8 cellular contexts compared by ENCODE assay signal in the genomic region with DNA sequence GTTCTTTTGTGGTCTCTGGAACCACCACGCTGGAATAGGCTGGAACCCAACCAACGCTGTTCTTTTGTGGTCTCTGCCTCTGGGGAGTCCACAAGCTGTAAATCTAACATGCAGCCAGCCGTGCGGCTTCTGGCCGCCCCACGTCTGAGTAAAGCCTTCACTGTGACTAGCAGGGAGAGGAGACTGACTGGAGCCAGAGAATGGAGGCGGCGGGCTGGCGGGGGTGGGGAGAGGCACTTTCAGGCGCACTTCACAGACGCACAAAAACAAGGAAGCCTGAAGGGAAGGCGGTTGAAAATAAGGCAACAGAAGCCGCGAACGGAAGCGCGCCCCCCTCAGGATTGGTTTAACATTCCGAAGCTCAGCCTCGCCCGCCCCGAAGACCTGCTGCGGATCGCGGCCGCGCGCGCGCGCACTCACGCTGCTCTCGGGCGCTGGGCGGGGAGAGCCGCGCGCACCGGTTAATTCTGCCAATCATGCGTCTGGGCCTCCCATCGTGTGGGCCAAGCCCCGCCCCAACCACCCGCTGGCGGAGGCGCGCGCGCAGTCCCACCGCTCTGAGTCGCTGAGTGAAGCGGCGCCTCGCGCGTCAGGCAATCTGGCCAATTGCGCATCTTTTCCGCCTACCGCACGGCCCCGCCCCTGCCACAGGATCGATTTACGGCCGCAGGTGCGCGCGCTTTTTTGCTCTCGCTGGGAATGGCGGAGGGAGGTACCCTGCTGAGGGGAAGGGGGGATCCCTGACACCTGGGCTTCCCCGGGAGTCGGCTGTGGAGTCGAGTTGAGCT. TPM values are rescaled to one million over a fixed set of nuclear protein-coding genes. Genes with fewer than 3 reads are reported as not detected.
A peak's percentile ranks its signal among the peaks of the same experiment; 100 is the strongest.
DNase-seq lines count a peak whose midpoint lies in the region; ATAC-seq and TF ChIP-seq lines count a peak whose summit lies in the region.

A gene with protein sequence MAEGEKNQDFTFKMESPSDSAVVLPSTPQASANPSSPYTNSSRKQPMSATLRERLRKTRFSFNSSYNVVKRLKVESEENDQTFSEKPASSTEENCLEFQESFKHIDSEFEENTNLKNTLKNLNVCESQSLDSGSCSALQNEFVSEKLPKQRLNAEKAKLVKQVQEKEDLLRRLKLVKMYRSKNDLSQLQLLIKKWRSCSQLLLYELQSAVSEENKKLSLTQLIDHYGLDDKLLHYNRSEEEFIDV (plus strand): TSS at position 687 of the 788 bp plus-strand sequence. CDS start 13 bp downstream, at position 700.

- ATAC-seq in GM21786 (IDR thresholded peaks at IDR 0.05; ENCODE audit: unreplicated experiment), result peak; percentile 86

- H3K9me3 ChIP-seq in DOHH2 (ENCODE audit: control insufficient read depth, insufficient read depth, low read length) (no peaks in the 10 kb centered on the region), KOPT-K1 (ENCODE audit: insufficient read depth, low read length, poor library complexity, severe bottlenecking) (no peaks in the 10 kb centered on the region), Peyer's patch (no peaks in the 10 kb centered on the region), esophagus (ENCODE audit: control insufficient read depth in 2 of 2, insufficient read depth in 1 of 2, low read depth in 1 of 2, low read length in 1 of 2) (no peaks in the 10 kb centered on the region), muscle layer of colon (ENCODE audit: low read length) (no peaks in the 10 kb centered on the region)

- peaks cover 30% of the 10 kb centered on the region for H3K4me1 ChIP-seq in DOHH2 (ENCODE audit: control insufficient read depth, low read length)
- H3K4me1 ChIP-seq in Peyer's patch, result peaks cover 0 to 15% (median 2%) of the 10 kb centered on the region in 4 donors
- no peaks in the 10 kb centered on the region for H3K4me1 ChIP-seq in esophagus (ENCODE audit: control insufficient read depth in 2 of 2, insufficient read depth in 2 of 2, low read length in 1 of 2)
- peaks cover 6% of the 10 kb centered on the region for H3K4me1 ChIP-seq in muscle layer of colon (ENCODE audit: insufficient read depth, low read length)

- H3K27ac ChIP-seq in DOHH2 (ENCODE audit: low read depth, low read length) (peak within 1 kb of the TSS; percentile 86), KOPT-K1 (ENCODE audit: low read depth, low read length, poor library complexity, severe bottlenecking) (peak within 1 kb of the TSS; percentile 94), Peyer's patch (peak within 1 kb of the TSS; percentile 91 to 99 (median 95)), esophagus (ENCODE audit: low read depth in 2 of 2, low read length in 1 of 2) (peak within 1 kb of the TSS; percentile 99 to 100), muscle layer of colon (ENCODE audit: low read depth, low read length) (peak within 1 kb of the TSS; percentile 89)

- H3K9me2 ChIP-seq in DOHH2 (replicated peaks; ENCODE audit: control insufficient read depth, low read length), result no peaks in the 10 kb centered on the region

- peak within 1 kb of the TSS; percentile 96 for H3K9ac ChIP-seq in muscle layer of colon (ENCODE audit: low read length)

- H3K36me3 ChIP-seq in DOHH2 (ENCODE audit: control insufficient read depth, low read length) (peaks cover 23% of the 10 kb centered on the region), KOPT-K1 (ENCODE audit: insufficient read depth, low read length) (peaks cover 14% of the 10 kb centered on the region; the same call in 1 of the 2 replicates), Peyer's patch (no peaks in the 10 kb centered on the region), esophagus (ENCODE audit: control insufficient read depth in 2 of 2, insufficient read depth in 2 of 2, low read length in 1 of 2) (peaks cover 0 to 2% of the 10 kb centered on the region in 2 donors), muscle layer of colon (ENCODE audit: insufficient read depth, low read length) (no peaks in the 10 kb centered on the region)

- H4K20me1 ChIP-seq in DOHH2 (ENCODE audit: control insufficient read depth, insufficient read depth, low read depth, low read length), result no peaks in the 10 kb centered on the region

- DNase-seq in Peyer's patch, result peak; percentile 98 to 100 (median 100)
- DNase-seq in activated T-cell treated with anti-CD3 and anti-CD28 coated beads, Interleukin-2, amount 50 U/mL, for 48 hours, result peak; percentile 99 to 100
- peak; percentile 97 for DNase-seq in stimulated activated CD8-positive, alpha-beta memory T cell treated with anti-CD3 and anti-CD28 coated beads, Interleukin-7, amount 100 ng/mL, for 24 hours (ENCODE audit: low read depth)

- H3K27me3 ChIP-seq in DOHH2 (ENCODE audit: control insufficient read depth, low read length), result no peaks in the 10 kb centered on the region
- no peaks in the 10 kb centered on the region for H3K27me3 ChIP-seq in Peyer's patch
- H3K27me3 ChIP-seq in esophagus (ENCODE audit: control insufficient read depth in 1 of 2, insufficient read depth in 2 of 2, low read length in 2 of 2), result no peaks in the 10 kb centered on the region
- H3K27me3 ChIP-seq in muscle layer of colon (ENCODE audit: control insufficient read depth in 1 of 2, insufficient read depth in 2 of 2, low read length in 2 of 2), result no peaks in the 10 kb centered on the region

- H3K4me2 ChIP-seq in DOHH2 (ENCODE audit: low read length), result peak within 1 kb of the TSS; percentile 88

- H3F3A ChIP-seq in DOHH2 (ENCODE audit: control insufficient read depth, insufficient read depth), result peaks cover 5% of the 10 kb centered on the region; the same call in 1 of the 2 replicates

- peak within 1 kb of the TSS; percentile 95 for H3K4me3 ChIP-seq in DOHH2 (ENCODE audit: low read length)
- peak within 1 kb of the TSS; percentile 70 to 80 (median 73) for H3K4me3 ChIP-seq in Peyer's patch
- H3K4me3 ChIP-seq in esophagus (ENCODE audit: low read depth in 1 of 2, low read length in 2 of 2), result peak within 1 kb of the TSS; percentile 78 to 94
- peak within 1 kb of the TSS; percentile 75 to 96 for H3K4me3 ChIP-seq in muscle layer of colon (ENCODE audit: low read depth in 1 of 2, low read length in 2 of 2)

- peak; percentile 74 to 76 for TF ChIP-seq POLR2A in Peyer's patch (IDR thresholded peaks at IDR 0.05)

- WGBS in esophagus, 2 donors, result 0% methylated on average over 56 to 70 of the region's 70 CpGs

- peaks cover 17% of the 10 kb centered on the region for H3K79me2 ChIP-seq in DOHH2 (ENCODE audit: control insufficient read depth, low read length)

- TF ChIP-seq CTCF in DOHH2 (IDR thresholded peaks at IDR 0.05; ENCODE audit: low read depth, low read length, poor library complexity, severe bottlenecking) (peak; percentile 72), Peyer's patch (IDR thresholded peaks at IDR 0.05) (peak; percentile 45 to 79 (median 74))

RNA-seq across cellular contexts. Expression of the gene that starts here (rescaled TPM):
- total RNA-seq in Peyer's patch, result 1 to 10 TPM; 2.5 to 5.8 (median 5.3) TPM
- polyA plus RNA-seq in esophagus, result 1 to 10 TPM; 3.8 to 6.3 TPM

Comparison
In these comparisons a context has a peak if more than half of its experiments do, and no peak if none do; other contexts are left out.
1. Peak in every context shown above with its lines: DNase-seq, ATAC-seq, H3K4me3 ChIP-seq and H3K27ac ChIP-seq.